In genomic region chr2:120550893-120551446, GRCh38 we compare ENCODE assay signal across 1 cellular context.
A peak's percentile ranks its signal among the peaks of the same experiment; 100 is the strongest.
TF ChIP-seq lines count a peak whose summit lies in the region.

No MANE protein-coding gene starts in this region.

TF ChIP-seq in HepG2, 621 proteins besides CTCF, POLR2A, EP300 and RAD21 (continued from another document and continues in another):
- no peak for TF ChIP-seq ZBTB10 (CRISPR knock-in tag; IDR thresholded peaks at IDR 0.05; ENCODE audit: borderline replicate concordance)
- no peak for TF ChIP-seq ZNF740 (CRISPR knock-in tag; IDR thresholded peaks at IDR 0.05)
- no peak for TF ChIP-seq KLF13 (CRISPR knock-in tag; IDR thresholded peaks at IDR 0.05)
- no peak for TF ChIP-seq SNAPC4 (CRISPR knock-in tag; IDR thresholded peaks at IDR 0.05)
- TF ChIP-seq TCF12 (IDR thresholded peaks at IDR 0.05) = no peak
- peak; percentile 79; the same call in 1 of the 2 replicates for TF ChIP-seq TCF12 (CRISPR knock-in tag; IDR thresholded peaks at IDR 0.05)
- no peak for TF ChIP-seq KAT2B (IDR thresholded peaks at IDR 0.05; ENCODE audit: borderline replicate concordance, low read depth, low read length)
- no peak for TF ChIP-seq ATAD3A (CRISPR knock-in tag; IDR thresholded peaks at IDR 0.05)
- TF ChIP-seq ZNF646 (CRISPR knock-in tag; IDR thresholded peaks at IDR 0.05) = no peak
- no peak for TF ChIP-seq TP53 (CRISPR knock-in tag; conservative IDR thresholded peaks at IDR 0.05)
- peak; percentile 72 for TF ChIP-seq ZSCAN31 (CRISPR knock-in tag; IDR thresholded peaks at IDR 0.05; ENCODE audit: low read depth)
- no peak for TF ChIP-seq MTA3 (CRISPR knock-in tag; IDR thresholded peaks at IDR 0.05)
- TF ChIP-seq ZNF343 (CRISPR knock-in tag; IDR thresholded peaks at IDR 0.05) = peak; percentile 90
- no peak for TF ChIP-seq KLF12 (CRISPR knock-in tag; IDR thresholded peaks at IDR 0.05; ENCODE audit: borderline replicate concordance)
- TF ChIP-seq ZBTB20 (CRISPR knock-in tag; IDR thresholded peaks at IDR 0.05; ENCODE audit: borderline replicate concordance, low read depth) = peak; percentile 60
- TF ChIP-seq TEAD2 (CRISPR knock-in tag; IDR thresholded peaks at IDR 0.05) = no peak
- 0 out of 2 replicates have a peak, but pooled peaks have one; percentile 49 for TF ChIP-seq EHMT2 (IDR thresholded peaks at IDR 0.05; ENCODE audit: borderline replicate concordance, low read depth, low read length)
- no peak for TF ChIP-seq SMC3 (IDR thresholded peaks at IDR 0.05; ENCODE audit: low read length)
- no peak for TF ChIP-seq ZNF446 (CRISPR knock-in tag; IDR thresholded peaks at IDR 0.05)
- TF ChIP-seq ZNF772 (CRISPR knock-in tag; IDR thresholded peaks at IDR 0.05) = peak; percentile 72; the same call in 1 of the 2 replicates
- no peak for TF ChIP-seq ZNF674 (CRISPR knock-in tag; IDR thresholded peaks at IDR 0.05; ENCODE audit: low read depth)
- no peak; the same call in 1 of the 2 replicates for TF ChIP-seq JUND (CRISPR knock-in tag; IDR thresholded peaks at IDR 0.05)
- TF ChIP-seq TFE3 (CRISPR knock-in tag; IDR thresholded peaks at IDR 0.05) = peak; percentile 81
- no peak for TF ChIP-seq ZNF816 (CRISPR knock-in tag; IDR thresholded peaks at IDR 0.05; ENCODE audit: borderline replicate concordance)
- TF ChIP-seq HIVEP1 (CRISPR knock-in tag; IDR thresholded peaks at IDR 0.05) = 0 out of 2 replicates have a peak, but pooled peaks have one; percentile 63
- no peak for TF ChIP-seq ZNF451 (CRISPR knock-in tag; IDR thresholded peaks at IDR 0.05)
- TF ChIP-seq POGZ (CRISPR knock-in tag; IDR thresholded peaks at IDR 0.05) = peak; percentile 86
- no peak for TF ChIP-seq ZNF749 (CRISPR knock-in tag; IDR thresholded peaks at IDR 0.05; ENCODE audit: borderline replicate concordance)
- no peak for TF ChIP-seq TAF15 (IDR thresholded peaks at IDR 0.05; ENCODE audit: low read depth, low read length, poor library complexity, severe bottlenecking)
- TF ChIP-seq ATF7-NPFF (CRISPR knock-in tag; IDR thresholded peaks at IDR 0.05; ENCODE audit: low read depth) = peak; percentile 87
- no peak for TF ChIP-seq SP1 (IDR thresholded peaks at IDR 0.05)
- peak; percentile 43; the same call in 1 of the 2 replicates for TF ChIP-seq SP1 (CRISPR knock-in tag; IDR thresholded peaks at IDR 0.05)
- TF ChIP-seq DBP (CRISPR knock-in tag; IDR thresholded peaks at IDR 0.05; ENCODE audit: not compliant biosample characterization) = no peak
- TF ChIP-seq ZNF207 (IDR thresholded peaks at IDR 0.05; ENCODE audit: borderline replicate concordance) = no peak
- TF ChIP-seq ZNF75D (CRISPR knock-in tag; IDR thresholded peaks at IDR 0.05; ENCODE audit: borderline replicate concordance) = no peak
- TF ChIP-seq BRD4 (CRISPR knock-in tag; IDR thresholded peaks at IDR 0.05) = peak; percentile 66; the same call in 1 of the 2 replicates
- peak; percentile 91 for TF ChIP-seq DPF2 (CRISPR knock-in tag; IDR thresholded peaks at IDR 0.05; ENCODE audit: borderline replicate concordance, low read depth)
- TF ChIP-seq SP5 (CRISPR knock-in tag; IDR thresholded peaks at IDR 0.05; ENCODE audit: borderline replicate concordance, low read depth) = peak; percentile 79
- no peak for TF ChIP-seq ZBTB2 (CRISPR knock-in tag; IDR thresholded peaks at IDR 0.05; ENCODE audit: low read depth)
- TF ChIP-seq ZNF20 (CRISPR knock-in tag; IDR thresholded peaks at IDR 0.05) = no peak
- TF ChIP-seq ZSCAN22 (CRISPR knock-in tag; IDR thresholded peaks at IDR 0.05) = peak; percentile 67; the same call in 1 of the 2 replicates
- peak; percentile 86 for TF ChIP-seq TBX2 (CRISPR knock-in tag; IDR thresholded peaks at IDR 0.05; ENCODE audit: borderline replicate concordance)
- no peak for TF ChIP-seq ATF7 (IDR thresholded peaks at IDR 0.05)
- peak; percentile 57; the same call in 1 of the 2 replicates for TF ChIP-seq ATF7 (CRISPR knock-in tag; IDR thresholded peaks at IDR 0.05)
- 0 out of 2 replicates have a peak, but pooled peaks have one; percentile 41 for TF ChIP-seq KDM4B (CRISPR knock-in tag; IDR thresholded peaks at IDR 0.05)
- TF ChIP-seq ZSCAN29 (CRISPR knock-in tag; conservative IDR thresholded peaks at IDR 0.05) = peak; percentile 87
- TF ChIP-seq ZMAT5 (CRISPR knock-in tag; IDR thresholded peaks at IDR 0.05; ENCODE audit: borderline replicate concordance, low read depth) = no peak
- TF ChIP-seq MBD4 (IDR thresholded peaks at IDR 0.05; ENCODE audit: borderline replicate concordance, low read length) = no peak
- TF ChIP-seq SP4 (CRISPR knock-in tag; IDR thresholded peaks at IDR 0.05) = 0 out of 2 replicates have a peak, but pooled peaks have one; percentile 23
- no peak for TF ChIP-seq ZBTB1 (CRISPR knock-in tag; IDR thresholded peaks at IDR 0.05; ENCODE audit: borderline replicate concordance)
- no peak for TF ChIP-seq BORCS8-MEF2B (CRISPR knock-in tag; IDR thresholded peaks at IDR 0.05)
- TF ChIP-seq MED8 (CRISPR knock-in tag; IDR thresholded peaks at IDR 0.05; ENCODE audit: insufficient replicate concordance) = peak; percentile 90
